ENCODE assay signal across 30 cellular contexts in the genomic region with DNA sequence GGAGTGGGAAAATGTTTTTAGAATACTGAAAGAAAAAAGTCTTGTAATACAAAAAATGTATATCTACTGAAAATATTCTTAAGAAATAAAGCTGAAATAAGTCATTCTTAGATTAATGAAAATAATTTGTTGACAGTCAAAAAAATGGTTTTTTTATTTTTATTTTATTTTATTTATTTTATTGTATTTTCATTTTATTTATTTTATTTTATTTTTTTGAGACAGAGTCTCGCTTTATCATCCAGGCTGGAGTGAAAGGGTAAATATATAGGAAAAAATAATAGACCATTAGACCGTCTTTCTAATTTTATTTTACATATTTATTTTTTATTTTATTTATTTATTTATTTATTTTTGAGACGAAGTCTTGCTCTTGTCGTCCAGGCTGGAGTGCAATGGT.
"Had no signal": no experiment of that assay in that cellular context is flagged by ENCODE, and none has a peak within 500 bp of the region (broad histone marks: within the 10 kb centered on the region; RNA-seq: fewer than 3 reads in every experiment).

No MANE protein-coding gene starts in this region.

- H3K4me1 ChIP-seq: ascending aorta, breast epithelium, esophagus muscularis mucosa, foreskin keratinocyte, gastroesophageal sphincter, heart right ventricle had no signal

- H3K36me3 ChIP-seq: ascending aorta, breast epithelium, cardiac muscle cell, esophagus muscularis mucosa, gastroesophageal sphincter, heart right ventricle had no signal

- H3K27ac ChIP-seq: ascending aorta, breast epithelium, cardiac muscle cell, coronary artery, dorsolateral prefrontal cortex, esophagus muscularis mucosa, foreskin keratinocyte, gastroesophageal sphincter, heart right ventricle had no signal

- H3K27me3 ChIP-seq: ascending aorta, breast epithelium, cardiac muscle cell, dorsolateral prefrontal cortex, esophagus muscularis mucosa, foreskin keratinocyte, gastroesophageal sphincter, heart right ventricle had no signal

- H3K4me3 ChIP-seq: ascending aorta, breast epithelium, cardiac muscle cell, coronary artery, dorsolateral prefrontal cortex, esophagus muscularis mucosa, gastroesophageal sphincter, heart right ventricle had no signal

- H3K9me3 ChIP-seq: ascending aorta, breast epithelium, esophagus muscularis mucosa, gastroesophageal sphincter had no signal

- DNase-seq: activated CD4-positive, alpha-beta memory T cell treated with anti-CD3 and anti-CD28 coated beads, Interleukin-2, amount 10 ng/mL, durations not matched to agents 7 days and 5 days; activated CD4-positive, alpha-beta T cell treated with anti-CD3 and anti-CD28 coated beads for 1 hour; activated CD4-positive, alpha-beta T cell treated with anti-CD3 and anti-CD28 coated beads for 4 hours; activated CD4-positive, alpha-beta T cell treated with anti-CD3 and anti-CD28 coated beads, Interleukin-2, amount 10 ng/mL, durations not matched to agents 7 days and 5 days; activated CD4-positive, alpha-beta T cell treated with anti-CD3 and anti-CD28 coated beads, Interleukin-2, amount 50 U/mL, for 4 hours; activated CD8-positive, alpha-beta memory T cell treated with anti-CD3 and anti-CD28 coated beads, Interleukin-2, amount 50 U/mL, for 48 hours; activated gamma-delta T cell; activated naive CD4-positive, alpha-beta T cell; activated naive CD4-positive, alpha-beta T cell treated with anti-CD3 and anti-CD28 coated beads, Interleukin-2, amount 10 ng/mL, durations not matched to agents 7 days and 5 days; activated naive CD8-positive, alpha-beta T cell treated with anti-CD3 and anti-CD28 coated beads, Interleukin-2, amount 10 ng/mL, durations not matched to agents 7 days and 5 days; activated T-cell treated with anti-CD3 and anti-CD28 coated beads for 4 hours; activated T-cell treated with anti-CD3 and anti-CD28 coated beads, Interleukin-2, amount 50 U/mL, for 24 hours; activated T-cell treated with anti-CD3 and anti-CD28 coated beads, Interleukin-2, amount 50 U/mL, for 72 hours; central memory CD4-positive, alpha-beta T cell; cerebellar nuclear complex; dorsolateral prefrontal cortex; effector memory CD4-positive, alpha-beta T cell; endodermal cell; erythroblast; foreskin keratinocyte; heart right ventricle; T-helper 1 cell; T-helper 17 cell; T1000 had no signal
